Comparison of ENCODE assay signal across 8 cellular contexts in the genomic region with DNA sequence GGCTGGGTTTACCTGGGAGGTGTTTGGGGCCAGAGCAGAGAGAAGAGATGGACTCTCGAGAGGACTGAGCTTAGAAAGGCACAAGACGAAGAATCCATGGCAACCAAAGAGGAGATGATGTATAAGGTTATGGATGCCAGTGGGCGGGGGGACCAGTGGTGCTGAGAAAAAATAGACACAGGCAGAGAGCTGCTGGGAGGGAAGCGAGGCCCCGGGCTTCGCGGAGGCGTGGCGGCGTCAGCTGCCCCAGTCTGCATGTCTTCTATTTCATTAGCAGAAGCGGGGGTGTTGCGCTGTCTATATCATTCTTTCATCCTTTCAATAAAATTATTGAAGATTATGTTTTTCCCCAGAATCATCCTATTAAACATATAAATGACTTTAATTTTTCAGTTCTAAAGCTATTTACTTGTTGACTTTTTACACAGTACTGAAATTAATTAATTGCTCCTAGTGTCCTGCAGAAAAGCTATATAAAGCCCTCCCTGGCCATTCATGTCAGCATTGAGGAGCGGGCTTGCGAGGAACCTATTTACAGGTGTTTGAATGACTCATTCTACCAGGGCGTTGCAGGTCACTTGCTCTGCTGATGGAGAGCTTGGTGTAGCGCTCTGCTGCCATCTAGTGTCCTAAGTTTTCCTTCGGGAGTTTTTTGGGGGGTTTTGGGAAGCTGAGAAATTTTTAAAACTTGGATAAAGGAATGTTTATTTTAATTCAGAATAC. TPM values are rescaled to one million over a fixed set of nuclear protein-coding genes. Genes with fewer than 3 reads are reported as not detected.
A peak's percentile ranks its signal among the peaks of the same experiment; 100 is the strongest.
DNase-seq lines count a peak whose midpoint lies in the region; ATAC-seq and TF ChIP-seq lines count a peak whose summit lies in the region.

No MANE protein-coding gene starts in this region.

- H3K9me3 ChIP-seq in breast epithelium: no peaks in the 10 kb centered on the region

- no peaks in the 10 kb centered on the region for H3K27me3 ChIP-seq in breast epithelium

- H3K36me3 ChIP-seq in breast epithelium: no peaks in the 10 kb centered on the region

- ATAC-seq in GM21737 (IDR thresholded peaks at IDR 0.05; ENCODE audit: unreplicated experiment) (peak; percentile 79), GM19351 (IDR thresholded peaks at IDR 0.05; ENCODE audit: unreplicated experiment) (no peak)

- no peak overlapping the region for H3K4me3 ChIP-seq in breast epithelium

- H3K27ac ChIP-seq in breast epithelium: no peak overlapping the region

- no peak for TF ChIP-seq POLR2A in breast epithelium (IDR thresholded peaks at IDR 0.05)

- no peaks in the 10 kb centered on the region for H3K4me1 ChIP-seq in breast epithelium

- intact Hi-C loops in breast epithelium (cut with DNase I; ENCODE audit: low total_unique reads): loop anchor here (10.0 kb wide), 1 partner anchor 144 kb away; no protein-coding TSS in a partner anchor

- peak; percentile 33 to 88 (median 85) for TF ChIP-seq CTCF in breast epithelium (IDR thresholded peaks at IDR 0.05)

- peak; percentile 63 for DNase-seq in DMS153 treated with DMSO at 0.1 percent for 48 hours (lab: John Stamatoyannopoulos, UW; ENCODE audit: unreplicated experiment)
- DNase-seq in NCI-H128 (lab: John Stamatoyannopoulos, UW; ENCODE audit: unreplicated experiment): peak; percentile 5
- peak; percentile 13 for DNase-seq in UCSD-AML1 (lab: John Stamatoyannopoulos, UW; ENCODE audit: unreplicated experiment)
- DNase-seq in breast epithelium (ENCODE audit: low spot score in 2 of 2): peak in 1 of 2 donors; percentile 56
- DNase-seq in iris pigment epithelial cell (ENCODE audit: low read depth): peak; percentile 46
- DNase-seq in stimulated activated CD4-positive, alpha-beta T cell treated with anti-CD3 and anti-CD28 coated beads, Interleukin-1b, Interleukin-23, amount 100 ng/mL, for 48 hours: peak; percentile 51

RNA-seq across cellular contexts. Expression of a gene that starts 42.9 kb away (rescaled TPM):
- 1 to 10 TPM in 1 of 3 donors, under 1 TPM in 1, not detected in 1; 0.59 to 2.3 TPM for total RNA-seq in breast epithelium
